Comparison of ENCODE assay signal across 9 cellular contexts in genomic region chr5:157607371-157608161, GRCh38. TPM values are rescaled to one million over a fixed set of nuclear protein-coding genes. Genes with fewer than 3 reads are reported as not detected.
DNase-seq lines count a peak whose midpoint lies in the region; ATAC-seq, FAIRE-seq and TF ChIP-seq lines count a peak whose summit lies in the region.
"Had no signal": no experiment of that assay in that cellular context is flagged by ENCODE, and none has a peak within 500 bp of the region (broad histone marks: within the 10 kb centered on the region; RNA-seq: fewer than 3 reads in every experiment).

No MANE protein-coding gene starts in this region.

- no peaks in the 10 kb centered on the region for H3K27me3 ChIP-seq in K562 (ENCODE audit: control insufficient read depth in 2 of 2, insufficient read depth in 2 of 2, low read length in 2 of 2)

- no peak for FAIRE-seq in K562 (lab: Jason Lieb, UNC)
- FAIRE-seq: colon had no signal

- no peaks in the 10 kb centered on the region for H3K9me1 ChIP-seq in K562 (ENCODE audit: control insufficient read depth, insufficient read depth, low read length)

- no peak overlapping the region for H3K4me2 ChIP-seq in K562 (ENCODE audit: insufficient read depth, low read length)

- intact Hi-C loops in K562 (cut with micrococcal nuclease): no loop called here

- H3K27me3 Mint-ChIP-seq in HFFc6 (ENCODE audit: insufficient read depth): no peaks in the 10 kb centered on the region; the same call in 1 of the 2 replicates

- DNase-seq in AG08396 (ENCODE audit: low spot score) (peak; percentile 22), HFFc6 (peak; percentile 85), T-helper 1 cell (peak; percentile 29 to 85 (median 46)), K562 (ENCODE audit: extremely low read depth in 1 of 4, low spot score in 3 of 4) (peak in 3 of 4 experiments; percentile 18 to 33 (median 24)), Ammon's horn (ENCODE audit: low spot score) (no peak), GOT3 (lab: John Stamatoyannopoulos, UW) (no peak), NCI-H2081 treated with DMSO at 0.1 percent for 48 hours (lab: John Stamatoyannopoulos, UW) (no peak)
- DNase-seq in stimulated activated CD4-positive, alpha-beta T cell treated with anti-CD3 and anti-CD28 coated beads, Interleukin-1b, Interleukin-23, amount 100 ng/mL, for 48 hours: peak; percentile 74

- 0 out of 2 replicates have a peak, but pooled peaks cover 4% of the 10 kb centered on the region for H3K36me3 Mint-ChIP-seq in HFFc6 (ENCODE audit: low read depth)

- H3K4me1 Mint-ChIP-seq in HFFc6 (ENCODE audit: low read depth): peaks cover 66% of the 10 kb centered on the region

- no peaks in the 10 kb centered on the region for H3K36me3 ChIP-seq in K562 (ENCODE audit: control insufficient read depth, insufficient read depth, low read length)

- TF ChIP-seq CTCF in HFFc6 (IDR thresholded peaks at IDR 0.05) (no peak), K562 (IDR thresholded peaks at IDR 0.05 in 2 of 3, conservative IDR thresholded peaks at IDR 0.05 in 1 of 3; ENCODE audit: insufficient read depth in 2 of 3, low read depth in 1 of 3, low read length in 3 of 3) (no peak)

- CTCF ChIA-PET in K562 (lab: Yijun Ruan, JAX; ENCODE audit: low intra/inter-chr PET ratio): no interaction called here

- no TSS peak for BruUV-seq in K562 (replicated peaks; lab: Mats Ljungman, UMichigan)

- H3K27ac Mint-ChIP-seq in HFFc6: peak overlapping the region; percentile 99

- H3K9ac ChIP-seq in K562 (ENCODE audit: insufficient read depth in 1 of 2, low read depth in 2 of 2, low read length in 2 of 2): no peak overlapping the region

- 0 out of 2 replicates have a peak overlapping the region, but pooled peaks have one; percentile 19 for H2AFZ ChIP-seq in K562 (ENCODE audit: low read depth, low read length)

- peak overlapping the region; percentile 73 for H3K4me3 Mint-ChIP-seq in HFFc6

- no peaks in the 10 kb centered on the region; the same call in 1 of the 2 replicates for H3K9me3 Mint-ChIP-seq in HFFc6

- POLR2A ChIA-PET in K562 (lab: Yijun Ruan, JAX): interaction anchor here (0.9 to 1.1 kb wide), 3 partner anchors 14 to 30 kb away, joined by 3 to 5 read pairs (median 3); no protein-coding TSS in a partner anchor

- no peak; the same call in 2 of the 3 replicates for ATAC-seq in K562

- in situ Hi-C loops in K562 (cut with MboI): no loop called here

- H3K27ac ChIP-seq in K562 (ENCODE audit: extremely low read depth, low read depth, low read length): no peak overlapping the region

- H3K79me2 ChIP-seq in K562 (ENCODE audit: control insufficient read depth, insufficient read depth, low read length): no peaks in the 10 kb centered on the region

- H3K9me3 ChIP-seq in K562 (replicated peaks; ENCODE audit: control insufficient read depth, insufficient read depth, low read depth, low read length): 0 out of 2 replicates have a peak, but pooled peaks cover 2% of the 10 kb centered on the region

- TF ChIP-seq RAD21 in K562 (CRISPR knock-in tag; conservative IDR thresholded peaks at IDR 0.05 in 1 of 2, IDR thresholded peaks at IDR 0.05 in 1 of 2): no peak

- TF ChIP-seq POLR2A in K562 (conservative IDR thresholded peaks at IDR 0.05): no peak

- H3K4me3 ChIP-seq in K562: no peak overlapping the region

- H3K4me1 ChIP-seq in K562 (replicated peaks in 1 of 2; ENCODE audit: control insufficient read depth in 2 of 2, insufficient read depth in 2 of 2, low read length in 2 of 2): peaks cover 5 to 16% of the 10 kb centered on the region in 2 experiments; a peak in 4 of 5 replicates

- 44% methylated on average over 7 of the region's 7 CpGs for WGBS in K562 (ENCODE audit: insufficient coverage, low coverage, missing lambda C conversion rate)

- TF ChIP-seq EP300 in K562 (IDR thresholded peaks at IDR 0.05; ENCODE audit: low read length): no peak

- no peaks in the 10 kb centered on the region for H4K20me1 ChIP-seq in K562 (replicated peaks; ENCODE audit: control insufficient read depth, insufficient read depth, low read length)

TF ChIP-seq in K562, 482 proteins besides CTCF, POLR2A, EP300 and RAD21 (continues in another document):
- TF ChIP-seq RBM22 (IDR thresholded peaks at IDR 0.05; ENCODE audit: low read depth, low read length, poor library complexity, severe bottlenecking) (no peak), ZKSCAN1 (IDR thresholded peaks at IDR 0.05; ENCODE audit: low read depth, low read length) (no peak), TAL1 (IDR thresholded peaks at IDR 0.05) (peak; percentile 18; the same call in 1 of the 2 replicates), SMARCC2 (IDR thresholded peaks at IDR 0.05; ENCODE audit: low read depth) (no peak), CBFA2T2 (conservative IDR thresholded peaks at IDR 0.05) (peak; percentile 46; the same call in 1 of the 2 replicates), KLF16 (IDR thresholded peaks at IDR 0.05) (no peak), MTF1 (CRISPR knock-in tag; IDR thresholded peaks at IDR 0.05; ENCODE audit: borderline replicate concordance) (no peak)
- TF ChIP-seq, protein P1, sequence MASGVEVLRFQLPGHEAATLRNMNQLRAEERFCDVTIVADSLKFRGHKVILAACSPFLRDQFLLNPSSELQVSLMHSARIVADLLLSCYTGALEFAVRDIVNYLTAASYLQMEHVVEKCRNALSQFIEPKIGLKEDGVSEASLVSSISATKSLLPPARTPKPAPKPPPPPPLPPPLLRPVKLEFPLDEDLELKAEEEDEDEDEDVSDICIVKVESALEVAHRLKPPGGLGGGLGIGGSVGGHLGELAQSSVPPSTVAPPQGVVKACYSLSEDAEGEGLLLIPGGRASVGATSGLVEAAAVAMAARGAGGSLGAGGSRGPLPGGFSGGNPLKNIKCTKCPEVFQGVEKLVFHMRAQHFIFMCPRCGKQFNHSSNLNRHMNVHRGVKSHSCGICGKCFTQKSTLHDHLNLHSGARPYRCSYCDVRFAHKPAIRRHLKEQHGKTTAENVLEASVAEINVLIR (CRISPR knock-in tag; IDR thresholded peaks at IDR 0.05): no peak
- TF ChIP-seq, protein P2, sequence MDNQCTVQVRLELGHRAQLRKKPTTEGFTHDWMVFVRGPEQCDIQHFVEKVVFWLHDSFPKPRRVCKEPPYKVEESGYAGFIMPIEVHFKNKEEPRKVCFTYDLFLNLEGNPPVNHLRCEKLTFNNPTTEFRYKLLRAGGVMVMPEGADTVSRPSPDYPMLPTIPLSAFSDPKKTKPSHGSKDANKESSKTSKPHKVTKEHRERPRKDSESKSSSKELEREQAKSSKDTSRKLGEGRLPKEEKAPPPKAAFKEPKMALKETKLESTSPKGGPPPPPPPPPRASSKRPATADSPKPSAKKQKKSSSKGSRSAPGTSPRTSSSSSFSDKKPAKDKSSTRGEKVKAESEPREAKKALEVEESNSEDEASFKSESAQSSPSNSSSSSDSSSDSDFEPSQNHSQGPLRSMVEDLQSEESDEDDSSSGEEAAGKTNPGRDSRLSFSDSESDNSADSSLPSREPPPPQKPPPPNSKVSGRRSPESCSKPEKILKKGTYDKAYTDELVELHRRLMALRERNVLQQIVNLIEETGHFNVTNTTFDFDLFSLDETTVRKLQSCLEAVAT (IDR thresholded peaks at IDR 0.05): peak in 1 of 2 experiments; percentile 91; a peak in 2 of 4 replicates

RNA-seq across cellular contexts. Expression of gene ADAM19, which starts 32.0 kb away (rescaled TPM):
- total RNA-seq in HFFc6 (2021; fragmentation: NEBNext Ultra II Directional; extraction: Animal tissue kit (Norgen Biotek cat#: 25700)): 100 to 1,000 TPM in 2 of 6 experiments, 10 to 100 TPM in 4; 75.4 to 152 (median 83.2) TPM
- 0.86 and 1.3 TPM in 2 replicates for total RNA-seq in K562 (2011; cell fraction: chromatin; rRNA removed; ENCODE audit: low replicate concordance)
- total RNA-seq in K562 (2011; cell fraction: nucleolus; rRNA removed): 1.3 TPM in 2 replicates
- total RNA-seq in K562 (2011; cell fraction: nucleoplasm; rRNA removed): 0.88 and 1.6 TPM in 2 replicates
- total RNA-seq in K562 (2014; rRNA removed) (0.36 and 0.65 TPM in 2 replicates), K562 (2014; rRNA removed; fragmentation: Illumina TruSeq; extraction: Trizol) (0.38 and 0.44 TPM in 2 replicates), K562 (2015; rRNA removed; fragmentation: Illumina TruSeq; extraction: Trizol) (0.43 and 0.53 TPM in 2 replicates), K562 (2021) (1.0 and 1.1 TPM in 2 replicates)
- polyA plus RNA-seq in K562 (2011; rRNA removed) (0.11 and 0.24 TPM in 2 replicates), K562 (2014; fragmentation: Illumina TruSeq; extraction: Trizol) (0.58 TPM in 2 replicates), K562 (2014; fragmentation: Nextera tagmentation; extraction: Ambion mirVana) (under 1 TPM; 0.11 to 0.24 TPM), K562 (2014; rRNA removed) (0.30 and 0.89 TPM in 2 replicates)
- polyA plus RNA-seq in K562 (2011; cell fraction: cytosol; rRNA removed): 0.03 and 0.39 TPM in 2 replicates
- polyA plus RNA-seq in K562 (2011; cell fraction: nucleus; rRNA removed): 0.17 and 0.57 TPM in 2 replicates
- 0.65 and 1.00 TPM in 2 replicates for polyA plus RNA-seq in K562 (2012)
- polyA minus RNA-seq in K562 (2011; rRNA and poly(A)+ RNA removed): 0.12 and 0.67 TPM in 2 replicates
- 0.57 TPM in 1 of 2 replicates, not detected in the other for polyA minus RNA-seq in K562 (2011; cell fraction: cytosol; rRNA and poly(A)+ RNA removed)
- 0.27 TPM in 1 of 2 replicates, not detected in the other for polyA minus RNA-seq in K562 (2011; cell fraction: nucleus; rRNA and poly(A)+ RNA removed)

RNA-seq across cellular contexts. Expression of gene SOX30, which starts 44.7 kb away (rescaled TPM):
- under 1 TPM in 4 of 6 experiments, not detected in 2; 0.09 to 0.19 (median 0.12) TPM for total RNA-seq in HFFc6 (2021; fragmentation: NEBNext Ultra II Directional; extraction: Animal tissue kit (Norgen Biotek cat#: 25700))
- total RNA-seq in K562 (2011; cell fraction: chromatin; rRNA removed; ENCODE audit: low replicate concordance): not detected in 2 replicates
- total RNA-seq in K562 (2011; cell fraction: nucleolus; rRNA removed): not detected in 2 replicates
- total RNA-seq in K562 (2011; cell fraction: nucleoplasm; rRNA removed): not detected in 2 replicates
- total RNA-seq in K562 (2014; rRNA removed) (not detected in 2 replicates), K562 (2014; rRNA removed; fragmentation: Illumina TruSeq; extraction: Trizol) (not detected in 2 replicates), K562 (2015; rRNA removed; fragmentation: Illumina TruSeq; extraction: Trizol) (not detected in 2 replicates), K562 (2021) (not detected in 2 replicates)
- polyA plus RNA-seq in K562 (2011; rRNA removed) (not detected in 2 replicates), K562 (2014; fragmentation: Illumina TruSeq; extraction: Trizol) (not detected in 2 replicates), K562 (2014; fragmentation: Nextera tagmentation; extraction: Ambion mirVana) (not detected), K562 (2014; rRNA removed) (not detected in 2 replicates)
- polyA plus RNA-seq in K562 (2011; cell fraction: cytosol; rRNA removed): not detected in 2 replicates
- polyA plus RNA-seq in K562 (2011; cell fraction: nucleus; rRNA removed): not detected in 2 replicates
- polyA plus RNA-seq in K562 (2012): not detected in 2 replicates
- polyA minus RNA-seq in K562 (2011; rRNA and poly(A)+ RNA removed): not detected in 2 replicates
- polyA minus RNA-seq in K562 (2011; cell fraction: cytosol; rRNA and poly(A)+ RNA removed): not detected in 2 replicates
- not detected in 2 replicates for polyA minus RNA-seq in K562 (2011; cell fraction: nucleus; rRNA and poly(A)+ RNA removed)

Comparison
In these comparisons a context has a peak if more than half of its experiments do, and no peak if none do; other contexts are left out.
1. DNase-seq: peak in AG08396 (single experiment), HFFc6 (single experiment), T-helper 1 cell (5 of 5), K562 (3 of 4) and stimulated activated CD4-positive, alpha-beta T cell treated with anti-CD3 and anti-CD28 coated beads, Interleukin-1b, Interleukin-23, amount 100 ng/mL, for 48 hours (single experiment); none in Ammon's horn (single experiment), GOT3 (single experiment) and NCI-H2081 treated with DMSO at 0.1 percent for 48 hours (single experiment).
2. RNA of gene ADAM19, which starts 32.0 kb away (total RNA-seq): 75.4 to 152 TPM in HFFc6; 0.36 to 1.6 TPM in K562; every median in the first group is over 10 times any median in the second.